In genomic region chr2:207813221-207813916, GRCh38 we compare ENCODE assay signal across 16 cellular contexts. TPM values are rescaled to one million over a fixed set of nuclear protein-coding genes. Genes with fewer than 3 reads are reported as not detected.
A peak's percentile ranks its signal among the peaks of the same experiment; 100 is the strongest.
DNase-seq lines count a peak whose midpoint lies in the region; ATAC-seq, FAIRE-seq and TF ChIP-seq lines count a peak whose summit lies in the region.
"Had no signal": no experiment of that assay in that cellular context is flagged by ENCODE, and none has a peak within 500 bp of the region (broad histone marks: within the 10 kb centered on the region; RNA-seq: fewer than 3 reads in every experiment).

No MANE protein-coding gene starts in this region.

- no peaks in the 10 kb centered on the region for H3K36me3 Mint-ChIP-seq in GM23338 (ENCODE audit: low read depth)
- H3K36me3 Mint-ChIP-seq in T-helper 17 cell (ENCODE audit: low read depth) = no peaks in the 10 kb centered on the region

- ATAC-seq in GM23338 (peak; percentile 70), T-helper 17 cell (no peak)
- ATAC-seq: body of pancreas, lower lobe of right lung had no signal

- peaks cover 22% of the 10 kb centered on the region for H3F3A ChIP-seq in GM23338 (replicated peaks; ENCODE audit: low read depth)

- no peaks in the 10 kb centered on the region for H4K20me1 ChIP-seq in GM23338 (replicated peaks; ENCODE audit: insufficient read depth)

- H3K9me3 ChIP-seq in T-helper 17 cell (ENCODE audit: control insufficient read depth, low read length, poor library complexity, severe bottlenecking) (no peaks in the 10 kb centered on the region), prostate gland (no peaks in the 10 kb centered on the region)
- H3K9me3 ChIP-seq: body of pancreas, lower lobe of right lung, ovary, uterus had no signal

- 81% methylated on average over 15 of the region's 15 CpGs for WGBS in prostate gland

- TF ChIP-seq CTCF in GM23338 (conservative IDR thresholded peaks at IDR 0.05; ENCODE audit: low read depth in 2 of 2) (peak; percentile 16 to 54; a peak in 3 of 4 replicates), prostate gland (IDR thresholded peaks at IDR 0.05) (no peak)

- peak overlapping the region; percentile 56 for H3K4me2 ChIP-seq in GM23338

- no peaks in the 10 kb centered on the region for H3K9me2 ChIP-seq in GM23338 (ENCODE audit: insufficient read depth)

- H3K4me1 ChIP-seq in GM23338 (ENCODE audit: insufficient read depth) = peaks cover 42% of the 10 kb centered on the region
- no peaks in the 10 kb centered on the region for H3K4me1 ChIP-seq in prostate gland (replicated peaks)
- H3K4me1 ChIP-seq: uterus had no signal

- H3K36me3 ChIP-seq in GM23338 (ENCODE audit: insufficient read depth) (no peaks in the 10 kb centered on the region), prostate gland (no peaks in the 10 kb centered on the region)
- H3K36me3 ChIP-seq: lower lobe of right lung, ovary, uterus had no signal

- H3K27ac Mint-ChIP-seq in GM23338 (peak overlapping the region; percentile 61), T-helper 17 cell (peak overlapping the region; percentile 11)

- H2AFZ ChIP-seq in GM23338 = peak overlapping the region; percentile 1; the same call in 1 of the 2 replicates

- no peaks in the 10 kb centered on the region for H3K27me3 ChIP-seq in GM23338 (ENCODE audit: insufficient read depth)
- no peaks in the 10 kb centered on the region for H3K27me3 ChIP-seq in prostate gland (replicated peaks; ENCODE audit: insufficient read depth)
- H3K27me3 ChIP-seq: body of pancreas, ovary, uterus had no signal

- no peak for TF ChIP-seq POLR2A in prostate gland (IDR thresholded peaks at IDR 0.05)

- DNase-seq in GM23338 (ENCODE audit: low spot score) = peak; percentile 65
- no peak for DNase-seq in T-helper 17 cell
- DNase-seq in frontal cortex (ENCODE audit: low spot score in 2 of 2) = peak; percentile 43 to 54
- peak; percentile 37 for DNase-seq in occipital lobe (lab: John Stamatoyannopoulos, UW)
- no peak for DNase-seq in activated T-cell treated with anti-CD3 and anti-CD28 coated beads for 4 hours
- DNase-seq in prostate gland (ENCODE audit: low spot score) = no peak
- no peak for DNase-seq in urothelium cell line (ENCODE audit: low spot score)
- no peak for DNase-seq in T-helper 9 cell
- DNase-seq: body of pancreas; lower lobe of right lung; NCI-H2029 treated with DMSO at 0.1 percent for 48 hours; ovary; stimulated activated CD4-positive, alpha-beta T cell treated with anti-CD3 and anti-CD28 coated beads, Interleukin-2, amount 100 ng/mL, for 24 hours; uterus had no signal

- H3K4me1 Mint-ChIP-seq in GM23338 = peaks cover 51% of the 10 kb centered on the region
- peaks cover 3% of the 10 kb centered on the region for H3K4me1 Mint-ChIP-seq in T-helper 17 cell

- no peaks in the 10 kb centered on the region for H3K79me2 ChIP-seq in GM23338 (replicated peaks; ENCODE audit: insufficient read depth)

- FAIRE-seq in frontal cortex (lab: Jason Lieb, UNC) (no peak), urothelium cell line (lab: Jason Lieb, UNC) (no peak)
- FAIRE-seq: endothelial cell of umbilical vein, GM12892 had no signal

- no peaks in the 10 kb centered on the region; the same call in 2 of the 3 replicates for H3K9me3 Mint-ChIP-seq in GM23338

- H3K27ac ChIP-seq in GM23338 (ENCODE audit: low read depth) (peak overlapping the region; percentile 67), prostate gland (no peak overlapping the region)
- H3K27ac ChIP-seq: body of pancreas, lower lobe of right lung, ovary, uterus had no signal

- H3K27me3 Mint-ChIP-seq in GM23338 (ENCODE audit: insufficient read depth, low read depth, poor library complexity) = peaks cover 12% of the 10 kb centered on the region
- H3K27me3 Mint-ChIP-seq in T-helper 17 cell = peaks cover 16% of the 10 kb centered on the region

- H3K4me3 ChIP-seq in GM23338 = no peak overlapping the region
- H3K4me3 ChIP-seq in prostate gland = no peak overlapping the region
- H3K4me3 ChIP-seq: body of pancreas, lower lobe of right lung, ovary, uterus had no signal

- H3K4me3 Mint-ChIP-seq in GM23338 (peak overlapping the region; percentile 40), T-helper 17 cell (no peak overlapping the region)

- intact Hi-C loops in prostate gland (cut with DNase I) = no loop called here

TF ChIP-seq in GM23338, 12 proteins besides CTCF, POLR2A, EP300 and RAD21 (continues in another document):
- TF ChIP-seq JUNB (IDR thresholded peaks at IDR 0.05; ENCODE audit: unreplicated experiment) (no peak), CREB1 (CRISPR knock-in tag; IDR thresholded peaks at IDR 0.05; ENCODE audit: low read depth) (no peak), ZNF114 (CRISPR knock-in tag; IDR thresholded peaks at IDR 0.05) (no peak), POLR2AphosphoS5 (IDR thresholded peaks at IDR 0.05; ENCODE audit: low read depth) (no peak), STAT1 (IDR thresholded peaks at IDR 0.05; ENCODE audit: unreplicated experiment) (no peak), ZNF331 (CRISPR knock-in tag; IDR thresholded peaks at IDR 0.05; ENCODE audit: low read depth) (no peak), NANOG (IDR thresholded peaks at IDR 0.05; ENCODE audit: borderline replicate concordance) (no peak), EZH2phosphoT487 (IDR thresholded peaks at IDR 0.05; ENCODE audit: unreplicated experiment) (no peak), REST (IDR thresholded peaks at IDR 0.05; ENCODE audit: unreplicated experiment) (no peak), EZH2 (IDR thresholded peaks at IDR 0.05; ENCODE audit: low read depth, unreplicated experiment) (no peak)
- TF ChIP-seq, protein P1, sequence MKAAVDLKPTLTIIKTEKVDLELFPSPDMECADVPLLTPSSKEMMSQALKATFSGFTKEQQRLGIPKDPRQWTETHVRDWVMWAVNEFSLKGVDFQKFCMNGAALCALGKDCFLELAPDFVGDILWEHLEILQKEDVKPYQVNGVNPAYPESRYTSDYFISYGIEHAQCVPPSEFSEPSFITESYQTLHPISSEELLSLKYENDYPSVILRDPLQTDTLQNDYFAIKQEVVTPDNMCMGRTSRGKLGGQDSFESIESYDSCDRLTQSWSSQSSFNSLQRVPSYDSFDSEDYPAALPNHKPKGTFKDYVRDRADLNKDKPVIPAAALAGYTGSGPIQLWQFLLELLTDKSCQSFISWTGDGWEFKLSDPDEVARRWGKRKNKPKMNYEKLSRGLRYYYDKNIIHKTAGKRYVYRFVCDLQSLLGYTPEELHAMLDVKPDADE (IDR thresholded peaks at IDR 0.05) = no peak

RNA-seq across cellular contexts. Expression of gene FZD5, which starts 43.7 kb away (rescaled TPM):
- 80.5 and 94.8 TPM in 2 replicates for total RNA-seq in GM23338 (2014; rRNA removed; shearing (Covaris generic))
- polyA plus RNA-seq in GM23338 (2016; fragmentation: Nextera tagmentation; extraction: Ambion mirVana) = 28.1 and 32.3 TPM in 2 replicates
- total RNA-seq in T-helper 17 cell (under 1 TPM; 0.16 to 0.17 TPM), frontal cortex (1.2 TPM), occipital lobe (0.78 TPM), prostate gland (10 to 100 TPM in 1 of 2 donors, 1 to 10 TPM in 1; 9.1 to 32.7 TPM)

Comparison
In these comparisons a context has a peak if more than half of its experiments do, and no peak if none do; other contexts are left out.
1. DNase-seq: peak in GM23338 (single experiment), frontal cortex (2 of 2) and occipital lobe (single experiment); none in T-helper 17 cell (0 of 3), activated T-cell treated with anti-CD3 and anti-CD28 coated beads for 4 hours (single experiment), prostate gland (single experiment), urothelium cell line (single experiment) and T-helper 9 cell (single experiment).
2. CTCF ChIP-seq: peak in GM23338 (2 of 2); none in prostate gland (0 of 4).